In the genomic region with DNA sequence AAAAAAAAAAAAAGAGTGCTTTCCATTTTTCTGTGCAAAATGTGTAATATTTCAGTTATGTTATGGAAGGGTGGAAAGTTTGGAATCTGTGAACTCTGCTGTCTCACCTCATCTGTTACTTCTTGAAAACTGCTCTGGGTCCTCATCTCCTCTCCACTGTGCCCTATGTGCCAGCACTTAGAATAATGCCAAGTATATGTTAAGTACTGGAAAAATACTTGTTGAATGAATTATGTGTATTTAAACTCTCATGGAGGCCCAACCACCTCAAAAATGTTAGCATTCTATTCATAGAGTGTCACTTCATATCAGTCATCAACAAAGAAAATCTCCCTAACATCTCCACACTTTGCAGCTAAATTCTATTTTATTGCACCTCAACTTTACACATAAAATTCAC, we compare ENCODE assay signal across 13 cellular contexts. TPM values are rescaled to one million over a fixed set of nuclear protein-coding genes. Genes with fewer than 3 reads are reported as not detected.
DNase-seq lines count a peak whose midpoint lies in the region; ATAC-seq, FAIRE-seq and TF ChIP-seq lines count a peak whose summit lies in the region.
"Had no signal": no experiment of that assay in that cellular context is flagged by ENCODE, and none has a peak within 500 bp of the region (broad histone marks: within the 10 kb centered on the region; RNA-seq: fewer than 3 reads in every experiment).

No MANE protein-coding gene starts in this region.

- TF ChIP-seq CTCF in DND-41 (IDR thresholded peaks at IDR 0.05; ENCODE audit: borderline replicate concordance, extremely low read depth, low read length, poor library complexity, severe bottlenecking): no peak
- TF ChIP-seq CTCF in astrocyte (IDR thresholded peaks at IDR 0.05; ENCODE audit: insufficient read depth, low read depth, low read length): no peak

- CTCF ChIA-PET in CD4-positive, alpha-beta memory T cell (lab: Charles Lee; ENCODE audit: partially characterized antibody): interaction anchor here (1.2 to 3.4 kb wide), 4 partner anchors 8 to 19 kb away, joined by 3 to 11 read pairs (median 6); no protein-coding TSS in a partner anchor

- no peak overlapping the region for H3K9ac ChIP-seq in DND-41 (ENCODE audit: low read depth, low read length)
- no peak overlapping the region for H3K9ac ChIP-seq in astrocyte (ENCODE audit: low read length)

- H3K9me3 ChIP-seq in DND-41 (ENCODE audit: insufficient read depth, low read length, severe bottlenecking) (no peaks in the 10 kb centered on the region), astrocyte (ENCODE audit: insufficient read depth, low read depth, low read length) (no peaks in the 10 kb centered on the region)
- no peaks in the 10 kb centered on the region for H3K9me3 ChIP-seq in CD4-positive, alpha-beta memory T cell (ENCODE audit: control insufficient read depth in 1 of 2, low read length in 2 of 2)
- H3K9me3 ChIP-seq: colonic mucosa, mucosa of descending colon, neutrophil had no signal

- H3K4me3 ChIP-seq in DND-41 (ENCODE audit: low read depth in 1 of 2, low read length in 2 of 2): no peak overlapping the region
- H3K4me3 ChIP-seq in astrocyte (ENCODE audit: insufficient read depth, low read depth, low read length): no peak overlapping the region
- no peak overlapping the region for H3K4me3 ChIP-seq in CD4-positive, alpha-beta memory T cell (ENCODE audit: low read length in 2 of 2)
- H3K4me3 ChIP-seq: colonic mucosa, mucosa of descending colon had no signal

- H3K79me2 ChIP-seq in DND-41 (ENCODE audit: insufficient read depth, low read length): no peaks in the 10 kb centered on the region
- H3K79me2 ChIP-seq in astrocyte (ENCODE audit: insufficient read depth, low read length): no peaks in the 10 kb centered on the region

- no peak overlapping the region for H2AFZ ChIP-seq in DND-41 (ENCODE audit: low read depth, low read length)
- H2AFZ ChIP-seq in astrocyte (ENCODE audit: low read depth, low read length): no peak overlapping the region

- no peaks in the 10 kb centered on the region for H3K9me3 Mint-ChIP-seq in astrocyte (ENCODE audit: unreplicated experiment)
- peaks cover 0 to 2% (median 0%) of the 10 kb centered on the region in 8 donors for H3K9me3 Mint-ChIP-seq in CD4-positive, alpha-beta memory T cell
- H3K9me3 Mint-ChIP-seq: activated CD4-positive, alpha-beta T cell treated with anti-CD3 and anti-CD28 coated beads, Interleukin-2, amount 10 ng/mL, durations not matched to agents 7 days and 5 days had no signal

- H3K27me3 ChIP-seq in DND-41 (ENCODE audit: insufficient read depth, low read length, poor library complexity): no peaks in the 10 kb centered on the region
- H3K27me3 ChIP-seq in astrocyte (ENCODE audit: insufficient read depth, low read length): no peaks in the 10 kb centered on the region
- no peaks in the 10 kb centered on the region for H3K27me3 ChIP-seq in CD4-positive, alpha-beta memory T cell (ENCODE audit: insufficient read depth, low read length)
- H3K27me3 ChIP-seq: colonic mucosa, neutrophil had no signal

- DNase-seq in DND-41: no peak
- DNase-seq in astrocyte (ENCODE audit: low read depth): peak; percentile 11
- DNase-seq in hippocampal formation (lab: John Stamatoyannopoulos, UW): no peak
- no peak for DNase-seq in CD4-positive, alpha-beta memory T cell
- DNase-seq in DMS153 (lab: John Stamatoyannopoulos, UW): no peak
- DNase-seq: colonic mucosa, NCI-H748 treated with DMSO at 0.1 percent for 48 hours had no signal

- POLR2A ChIA-PET in CD4-positive, alpha-beta memory T cell (lab: Charles Lee; ENCODE audit: partially characterized antibody): no interaction called here

- H3K4me2 ChIP-seq in DND-41 (ENCODE audit: insufficient read depth, low read length) (no peak overlapping the region), astrocyte (ENCODE audit: low read length) (no peak overlapping the region)

- no peaks in the 10 kb centered on the region for H4K20me1 ChIP-seq in DND-41 (ENCODE audit: insufficient read depth, low read length)
- H4K20me1 ChIP-seq in astrocyte (ENCODE audit: insufficient read depth, low read length): no peaks in the 10 kb centered on the region

- no peaks in the 10 kb centered on the region for H3K27me3 Mint-ChIP-seq in astrocyte (ENCODE audit: low read depth, unreplicated experiment)
- no peaks in the 10 kb centered on the region for H3K27me3 Mint-ChIP-seq in CD4-positive, alpha-beta memory T cell
- H3K27me3 Mint-ChIP-seq: activated CD4-positive, alpha-beta T cell treated with anti-CD3 and anti-CD28 coated beads, Interleukin-2, amount 10 ng/mL, durations not matched to agents 7 days and 5 days had no signal

- peaks cover 3% of the 10 kb centered on the region for H3K4me1 Mint-ChIP-seq in astrocyte (ENCODE audit: low read depth, unreplicated experiment)
- peaks cover 0 to 4% (median 1%) of the 10 kb centered on the region in 4 donors for H3K4me1 Mint-ChIP-seq in CD4-positive, alpha-beta memory T cell

- H3K4me1 ChIP-seq in DND-41 (ENCODE audit: insufficient read depth, low read length) (no peaks in the 10 kb centered on the region), astrocyte (ENCODE audit: insufficient read depth, low read length) (no peaks in the 10 kb centered on the region)
- H3K4me1 ChIP-seq in CD4-positive, alpha-beta memory T cell (ENCODE audit: insufficient read depth, low read length): no peaks in the 10 kb centered on the region
- H3K4me1 ChIP-seq: colonic mucosa had no signal

- H3K4me3 Mint-ChIP-seq in astrocyte (ENCODE audit: unreplicated experiment): no peak overlapping the region
- H3K4me3 Mint-ChIP-seq in CD4-positive, alpha-beta memory T cell: no peak overlapping the region
- H3K4me3 Mint-ChIP-seq: activated CD4-positive, alpha-beta T cell treated with anti-CD3 and anti-CD28 coated beads, Interleukin-2, amount 10 ng/mL, durations not matched to agents 7 days and 5 days had no signal

- ATAC-seq in DND-41 (ENCODE audit: insufficient read depth, low read depth) (0 out of 3 replicates have a peak, but pooled peaks have one; percentile 10), GM21381 (IDR thresholded peaks at IDR 0.05; ENCODE audit: unreplicated experiment) (peak; percentile 2), HG03159 (IDR thresholded peaks at IDR 0.05; ENCODE audit: unreplicated experiment) (peak; percentile 18), GM21360 (IDR thresholded peaks at IDR 0.05; ENCODE audit: unreplicated experiment) (no peak)

- intact Hi-C loops in CD4-positive, alpha-beta memory T cell (cut with micrococcal nuclease): no loop called here

- H3K27ac Mint-ChIP-seq in astrocyte (ENCODE audit: unreplicated experiment): no peak overlapping the region
- no peak overlapping the region for H3K27ac Mint-ChIP-seq in CD4-positive, alpha-beta memory T cell
- H3K27ac Mint-ChIP-seq: activated CD4-positive, alpha-beta T cell treated with anti-CD3 and anti-CD28 coated beads, Interleukin-2, amount 10 ng/mL, durations not matched to agents 7 days and 5 days had no signal

- no peak overlapping the region for H3K27ac ChIP-seq in DND-41 (ENCODE audit: low read length)
- H3K27ac ChIP-seq in astrocyte (ENCODE audit: low read depth, low read length): no peak overlapping the region
- no peak overlapping the region for H3K27ac ChIP-seq in CD4-positive, alpha-beta memory T cell (ENCODE audit: low read depth, low read length)
- H3K27ac ChIP-seq: colonic mucosa, neutrophil had no signal

- no peak for FAIRE-seq in astrocyte (lab: Jason Lieb, UNC)

- no peaks in the 10 kb centered on the region for H3K36me3 Mint-ChIP-seq in astrocyte (ENCODE audit: low read depth, unreplicated experiment)
- peaks cover 30 to 31% of the 10 kb centered on the region in 2 donors for H3K36me3 Mint-ChIP-seq in CD4-positive, alpha-beta memory T cell

- H3K36me3 ChIP-seq in DND-41 (ENCODE audit: insufficient read depth, low read length) (peaks cover 48% of the 10 kb centered on the region), astrocyte (ENCODE audit: insufficient read depth, low read length) (no peaks in the 10 kb centered on the region)
- H3K36me3 ChIP-seq in CD4-positive, alpha-beta memory T cell (ENCODE audit: insufficient read depth, low read length): no peaks in the 10 kb centered on the region
- H3K36me3 ChIP-seq: colonic mucosa, neutrophil had no signal

RNA-seq across cellular contexts. Expression of gene SLC39A8, which starts 46.0 kb away (rescaled TPM):
- 5.0 and 5.6 TPM in 2 replicates for total RNA-seq in astrocyte
- total RNA-seq in CD4-positive, alpha-beta memory T cell: 10 to 100 TPM; 24.6 to 25.7 TPM
- polyA plus RNA-seq in CD4-positive, alpha-beta memory T cell: 100 to 1,000 TPM in 1 of 2 donors, 10 to 100 TPM in 1; 52.5 to 112 TPM
